14 cellular contexts compared by ENCODE assay signal in genomic region chr13:73054712-73055111, GRCh38.
"Had no signal": no experiment of that assay in that cellular context is flagged by ENCODE, and none has a peak within 500 bp of the region (broad histone marks: within the 10 kb centered on the region; RNA-seq: fewer than 3 reads in every experiment).

No MANE protein-coding gene starts in this region.

- H3K9me3 ChIP-seq: left lung, sigmoid colon, tibial artery had no signal

- H3K4me3 ChIP-seq: cardiac muscle cell, left lung, sigmoid colon, tibial artery had no signal

- H3K36me3 ChIP-seq: cardiac muscle cell, left lung, sigmoid colon, tibial artery had no signal

- H3K4me1 ChIP-seq: parathyroid adenoma had no signal

- DNase-seq: activated CD4-positive, alpha-beta T cell treated with anti-CD3 and anti-CD28 coated beads, Interleukin-2, amount 50 U/mL, for 4 hours; activated CD4-positive, CD25-positive, alpha-beta regulatory T cell treated with anti-CD3 and anti-CD28 coated beads, Interleukin-2, amount 50 U/mL, for 72 hours; activated CD8-positive, alpha-beta memory T cell treated with anti-CD3 and anti-CD28 coated beads, Interleukin-2, amount 10 ng/mL, durations not matched to agents 7 days and 5 days; activated naive CD4-positive, alpha-beta T cell treated with anti-CD3 and anti-CD28 coated beads, Interleukin-2, amount 50 U/mL, for 16 hours; activated T-cell treated with anti-CD3 and anti-CD28 coated beads, Interleukin-2, amount 50 U/mL, for 1 hour; islet precursor cell; left lung; mammary epithelial cell; naive thymus-derived CD4-positive, alpha-beta T cell; sigmoid colon; tibial artery had no signal

- H3K79me2 ChIP-seq: parathyroid adenoma had no signal

- H2AFZ ChIP-seq: parathyroid adenoma had no signal

- H3K27me3 ChIP-seq: sigmoid colon, tibial artery had no signal

- ATAC-seq: activated CD8-positive, alpha-beta memory T cell treated with anti-CD3 and anti-CD28 coated beads, Interleukin-2, amount 10 ng/mL, durations not matched to agents 7 days and 5 days; left lung; naive thymus-derived CD4-positive, alpha-beta T cell; stimulated activated effector memory CD8-positive, alpha-beta T cell treated with anti-CD3 and anti-CD28 coated beads, Interleukin-12 subunit alpha, Interleukin-12 subunit beta, amount 100 ng/mL, for 72 hours had no signal

- H3K27ac ChIP-seq: cardiac muscle cell, left lung, parathyroid adenoma, sigmoid colon, tibial artery had no signal
